ENCODE assay signal across 23 cellular contexts in the genomic region with DNA sequence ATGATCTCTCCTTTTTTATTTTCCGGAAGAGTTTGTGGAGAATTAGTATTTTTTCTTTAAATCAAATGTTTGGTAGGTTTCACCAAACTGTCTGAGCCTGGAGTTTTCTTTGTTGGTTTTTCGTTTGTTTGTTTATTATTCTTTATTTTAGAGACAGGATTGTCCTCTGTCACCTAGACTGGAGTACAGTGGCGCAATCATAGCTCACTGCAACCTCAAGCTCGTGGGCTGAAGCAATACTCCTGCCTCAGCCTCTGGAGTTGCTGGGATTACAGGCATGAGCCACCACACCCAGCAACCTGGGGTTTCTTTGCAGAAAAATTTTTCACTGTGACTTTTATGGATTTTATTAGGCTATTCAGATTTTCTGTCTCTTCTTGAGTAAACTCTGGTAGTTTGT.
A peak's percentile ranks its signal among the peaks of the same experiment; 100 is the strongest.
DNase-seq lines count a peak whose midpoint lies in the region; ATAC-seq, FAIRE-seq and TF ChIP-seq lines count a peak whose summit lies in the region.
"Had no signal": no experiment of that assay in that cellular context is flagged by ENCODE, and none has a peak within 500 bp of the region (broad histone marks: within the 10 kb centered on the region; RNA-seq: fewer than 3 reads in every experiment).

No MANE protein-coding gene starts in this region.

- no TSS peak for BruUV-seq in K562 (replicated peaks; lab: Mats Ljungman, UMichigan)

- CTCF ChIA-PET in A549 (lab: Yijun Ruan, JAX): no interaction called here
- CTCF ChIA-PET in K562 (lab: Yijun Ruan, JAX; ENCODE audit: low intra/inter-chr PET ratio): no interaction called here

- 5% methylated on average over 4 of the region's 4 CpGs for WGBS in A549 (ENCODE audit: missing lambda C conversion rate)
- WGBS in K562 (ENCODE audit: insufficient coverage, low coverage, missing lambda C conversion rate): 8% methylated on average over 4 of the region's 4 CpGs
- WGBS in gastroesophageal sphincter (ENCODE audit: low coverage in 1 of 2), 2 donors: 82 to 83% methylated on average over 4 of the region's 4 CpGs

- no peaks in the 10 kb centered on the region for H3K9me1 ChIP-seq in K562 (ENCODE audit: control insufficient read depth, insufficient read depth, low read length)

- intact Hi-C loops in K562 (cut with micrococcal nuclease): no loop called here

- H3K36me3 ChIP-seq in K562 (ENCODE audit: control insufficient read depth, insufficient read depth, low read length) (no peaks in the 10 kb centered on the region), gastroesophageal sphincter (no peaks in the 10 kb centered on the region)
- H3K36me3 ChIP-seq: cardiac muscle cell, heart right ventricle, lower lobe of right lung, neural progenitor cell, uterus had no signal

- H3K79me2 ChIP-seq in K562 (ENCODE audit: control insufficient read depth, insufficient read depth, low read length): no peaks in the 10 kb centered on the region

- in situ Hi-C loops in K562 (cut with MboI): no loop called here

- H3K9ac ChIP-seq in K562 (ENCODE audit: insufficient read depth in 1 of 2, low read depth in 2 of 2, low read length in 2 of 2): no peak overlapping the region
- H3K9ac ChIP-seq: neural progenitor cell had no signal

- H2AFZ ChIP-seq in K562 (ENCODE audit: low read depth, low read length): no peak overlapping the region
- H2AFZ ChIP-seq: neural progenitor cell had no signal

- H3K4me2 ChIP-seq in A549 (peak overlapping the region; percentile 77), K562 (ENCODE audit: insufficient read depth, low read length) (no peak overlapping the region)
- H3K4me2 ChIP-seq: neural progenitor cell had no signal

- H3K9me3 ChIP-seq in A549 (no peaks in the 10 kb centered on the region), K562 (replicated peaks; ENCODE audit: control insufficient read depth, insufficient read depth, low read depth, low read length) (no peaks in the 10 kb centered on the region), gastroesophageal sphincter (no peaks in the 10 kb centered on the region)
- H3K9me3 ChIP-seq: heart right ventricle, lower lobe of right lung, uterus had no signal

- peaks cover 52% of the 10 kb centered on the region for H3K4me1 ChIP-seq in A549
- no peaks in the 10 kb centered on the region for H3K4me1 ChIP-seq in K562 (replicated peaks in 1 of 2; ENCODE audit: control insufficient read depth in 2 of 2, insufficient read depth in 2 of 2, low read length in 2 of 2)
- H3K4me1 ChIP-seq in gastroesophageal sphincter: peaks cover 0 to 7% (median 0%) of the 10 kb centered on the region in 3 donors
- H3K4me1 ChIP-seq: lower lobe of right lung, neural progenitor cell, uterus had no signal

- POLR2A ChIA-PET in A549 (lab: Yijun Ruan, JAX): interaction anchor here (5.2 kb wide), 1 partner anchor 11 kb away, joined by 20 read pairs; no protein-coding TSS in a partner anchor
- POLR2A ChIA-PET in K562 (lab: Yijun Ruan, JAX): no interaction called here

- no peaks in the 10 kb centered on the region for H4K20me1 ChIP-seq in K562 (replicated peaks; ENCODE audit: control insufficient read depth, insufficient read depth, low read length)

- TF ChIP-seq POLR2A in A549 (IDR thresholded peaks at IDR 0.05; ENCODE audit: low read length) (no peak), K562 (conservative IDR thresholded peaks at IDR 0.05) (no peak), gastroesophageal sphincter (IDR thresholded peaks at IDR 0.05) (no peak)

- H3K27ac ChIP-seq in A549 (peak overlapping the region; percentile 74 to 83), K562 (ENCODE audit: extremely low read depth, low read depth, low read length) (no peak overlapping the region), gastroesophageal sphincter (no peak overlapping the region)
- H3K27ac ChIP-seq: cardiac muscle cell, heart right ventricle, lower lobe of right lung, neural progenitor cell, uterus had no signal

- TF ChIP-seq EP300 in A549 (IDR thresholded peaks at IDR 0.05) (peak; percentile 63 to 83; a peak in 3 of 5 replicates), K562 (IDR thresholded peaks at IDR 0.05; ENCODE audit: low read length) (no peak), gastroesophageal sphincter (IDR thresholded peaks at IDR 0.05) (no peak)

- H3K27me3 ChIP-seq in K562 (ENCODE audit: control insufficient read depth in 2 of 2, insufficient read depth in 2 of 2, low read length in 2 of 2) (no peaks in the 10 kb centered on the region), gastroesophageal sphincter (no peaks in the 10 kb centered on the region)
- H3K27me3 ChIP-seq: cardiac muscle cell, heart right ventricle, neural progenitor cell, uterus had no signal

- ATAC-seq in A549: peak; percentile 76 to 89; a peak in 5 of 6 replicates
- no peak for ATAC-seq in K562
- peak; percentile 86 for ATAC-seq in left lobe of liver
- ATAC-seq in GM18870 (IDR thresholded peaks at IDR 0.05; ENCODE audit: unreplicated experiment): no peak
- ATAC-seq in gastroesophageal sphincter: no peak
- ATAC-seq: heart right ventricle had no signal

- peak in 1 of 2 experiments; percentile 90 for DNase-seq in A549 (ENCODE audit: low read depth in 1 of 2, low spot score in 1 of 2)
- peak; percentile 17 for DNase-seq in LoVo (ENCODE audit: low spot score)
- DNase-seq in K562 (ENCODE audit: extremely low read depth in 1 of 4, low spot score in 3 of 4): no peak
- peak; percentile 91 for DNase-seq in left lobe of liver (ENCODE audit: low spot score)
- no peak for DNase-seq in NCI-H510A (lab: John Stamatoyannopoulos, UW)
- no peak for DNase-seq in NCI-H345 treated with DMSO at 0.1 percent for 48 hours (lab: John Stamatoyannopoulos, UW; ENCODE audit: unreplicated experiment)
- DNase-seq: activated T-cell treated with anti-CD3 and anti-CD28 coated beads, Interleukin-2, amount 50 U/mL, for 1 hour; amniotic stem cell; dermis blood vessel endothelial cell; H7; heart right ventricle; KG1; lower lobe of right lung; NCI-H1092; NCI-H2081 treated with DMSO at 0.1 percent for 48 hours; NCI-H510A treated with DMSO at 0.1 percent for 48 hours; substantia nigra; SW 1271; uterus had no signal

- TF ChIP-seq CTCF in A549 (IDR thresholded peaks at IDR 0.05) (no peak), K562 (IDR thresholded peaks at IDR 0.05 in 2 of 3, conservative IDR thresholded peaks at IDR 0.05 in 1 of 3; ENCODE audit: insufficient read depth in 2 of 3, low read depth in 1 of 3, low read length in 3 of 3) (no peak), gastroesophageal sphincter (IDR thresholded peaks at IDR 0.05) (no peak)

- no peak overlapping the region for H3K4me3 ChIP-seq in A549
- no peak overlapping the region for H3K4me3 ChIP-seq in K562
- H3K4me3 ChIP-seq in gastroesophageal sphincter: no peak overlapping the region
- H3K4me3 ChIP-seq: cardiac muscle cell, heart right ventricle, lower lobe of right lung, neural progenitor cell, uterus had no signal

- FAIRE-seq in A549 (lab: Jason Lieb, UNC) (no peak), K562 (lab: Jason Lieb, UNC) (no peak)

- peak; percentile 5 to 52; a peak in 4 of 5 replicates for TF ChIP-seq RAD21 in A549 (conservative IDR thresholded peaks at IDR 0.05 in 1 of 2, IDR thresholded peaks at IDR 0.05 in 1 of 2)
- TF ChIP-seq RAD21 in K562 (CRISPR knock-in tag; conservative IDR thresholded peaks at IDR 0.05 in 1 of 2, IDR thresholded peaks at IDR 0.05 in 1 of 2): no peak

TF ChIP-seq in A549, 52 proteins besides CTCF, POLR2A, EP300 and RAD21 (continues in another document):
- TF ChIP-seq TP53 (CRISPR knock-in tag; IDR thresholded peaks at IDR 0.05) (no peak), MYC (IDR thresholded peaks at IDR 0.05; ENCODE audit: borderline replicate concordance, low read length) (no peak), HDAC2 (IDR thresholded peaks at IDR 0.05) (no peak), CEBPB (IDR thresholded peaks at IDR 0.05) (peak; percentile 95 to 98), TFCP2L1 (CRISPR knock-in tag; IDR thresholded peaks at IDR 0.05) (no peak), FOSL2 (IDR thresholded peaks at IDR 0.05) (no peak), FOSL2 (CRISPR knock-in tag; IDR thresholded peaks at IDR 0.05) (peak; percentile 41; the same call in 1 of the 2 replicates)
- TF ChIP-seq, protein P1, sequence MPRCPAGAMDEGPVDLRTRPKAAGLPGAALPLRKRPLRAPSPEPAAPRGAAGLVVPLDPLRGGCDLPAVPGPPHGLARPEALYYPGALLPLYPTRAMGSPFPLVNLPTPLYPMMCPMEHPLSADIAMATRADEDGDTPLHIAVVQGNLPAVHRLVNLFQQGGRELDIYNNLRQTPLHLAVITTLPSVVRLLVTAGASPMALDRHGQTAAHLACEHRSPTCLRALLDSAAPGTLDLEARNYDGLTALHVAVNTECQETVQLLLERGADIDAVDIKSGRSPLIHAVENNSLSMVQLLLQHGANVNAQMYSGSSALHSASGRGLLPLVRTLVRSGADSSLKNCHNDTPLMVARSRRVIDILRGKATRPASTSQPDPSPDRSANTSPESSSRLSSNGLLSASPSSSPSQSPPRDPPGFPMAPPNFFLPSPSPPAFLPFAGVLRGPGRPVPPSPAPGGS (IDR thresholded peaks at IDR 0.05): peak; percentile 71; the same call in 1 of the 3 replicates

TF ChIP-seq in K562, 482 proteins besides CTCF, POLR2A, EP300 and RAD21:
- TF ChIP-seq ZNF589 (CRISPR knock-in tag; IDR thresholded peaks at IDR 0.05; ENCODE audit: low read depth) (no peak), CEBPB (tag; IDR thresholded peaks at IDR 0.05) (0 out of 2 replicates have a peak, but pooled peaks have one; percentile 8), CEBPG (CRISPR knock-in tag; IDR thresholded peaks at IDR 0.05) (no peak), CEBPG (tag; conservative IDR thresholded peaks at IDR 0.05 in 1 of 2, IDR thresholded peaks at IDR 0.05 in 1 of 2) (0 out of 4 replicates have a peak, but pooled peaks of 1 of the 2 experiments have one; percentile 6)

Comparison
In these comparisons a context has a peak if more than half of its experiments do, and no peak if none do; other contexts are left out.
1. ATAC-seq: peak in A549 (2 of 2) and left lobe of liver (single experiment); none in K562 (single experiment), GM18870 (single experiment) and gastroesophageal sphincter (single experiment).
2. DNase-seq: peak in LoVo (single experiment) and left lobe of liver (single experiment); none in K562 (0 of 4), NCI-H510A (single experiment) and NCI-H345 treated with DMSO at 0.1 percent for 48 hours (single experiment).
3. H3K27ac ChIP-seq: peak in A549 (2 of 2); none in K562 (single experiment) and gastroesophageal sphincter (0 of 4).
4. Of the 35 proteins assayed by ChIP-seq in both K562 and A549: peak only in K562: none; only in A549: EP300, JUN, JUNB, MAX, RAD21 and SMC3; in both: CEBPB; in neither: 28.